12 cellular contexts compared by ENCODE assay signal in the genomic region with DNA sequence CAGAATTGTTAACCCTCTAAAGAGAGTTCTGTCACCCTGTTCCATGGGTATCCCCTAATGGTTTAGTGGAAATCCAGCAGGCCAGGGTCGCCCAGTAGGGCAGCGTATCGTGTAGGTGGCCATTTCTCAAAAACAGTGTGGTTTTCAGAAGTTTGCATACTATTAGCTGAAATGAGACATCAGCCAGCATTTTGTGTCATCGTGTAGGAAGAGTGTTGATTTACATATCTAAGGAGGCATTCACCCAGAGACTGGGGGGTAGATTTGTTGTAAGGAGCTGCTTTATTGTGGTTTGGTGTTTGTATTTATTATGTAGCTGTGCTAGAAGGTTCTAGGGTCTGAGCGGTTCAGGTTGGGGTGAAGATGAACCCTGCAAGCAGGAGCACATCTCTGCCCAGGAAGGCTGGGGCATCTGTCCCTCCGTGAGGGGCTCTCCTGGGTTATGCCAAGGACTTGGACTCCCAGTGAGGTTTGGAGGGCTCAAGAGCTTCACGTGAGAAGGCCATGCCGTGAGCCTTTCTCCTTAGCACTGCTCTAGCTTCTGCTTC.
DNase-seq lines count a peak whose midpoint lies in the region; ATAC-seq and TF ChIP-seq lines count a peak whose summit lies in the region.
"Had no signal": no experiment of that assay in that cellular context is flagged by ENCODE, and none has a peak within 500 bp of the region (broad histone marks: within the 10 kb centered on the region; RNA-seq: fewer than 3 reads in every experiment).

No MANE protein-coding gene starts in this region.

- H3K9me3 Mint-ChIP-seq in activated naive CD4-positive, alpha-beta T cell treated with anti-CD3 and anti-CD28 coated beads, Interleukin-2, amount 50 U/mL, for 24 hours, result no peaks in the 10 kb centered on the region
- no peaks in the 10 kb centered on the region for H3K9me3 Mint-ChIP-seq in activated B cell treated with CpG ODN at 0.5 μM for 24 hours
- H3K9me3 Mint-ChIP-seq: memory B cell had no signal

- TF ChIP-seq CTCF in activated B cell treated with CpG ODN at 0.5 μM for 24 hours (IDR thresholded peaks at IDR 0.05) (no peak), esophagus muscularis mucosa (IDR thresholded peaks at IDR 0.05) (no peak)

- no peak for TF ChIP-seq POLR2A in esophagus muscularis mucosa (IDR thresholded peaks at IDR 0.05; ENCODE audit: low read depth)

- WGBS in esophagus muscularis mucosa, result 90% methylated on average over 4 of the region's 8 CpGs

- CTCF ChIA-PET in activated B cell treated with CpG ODN at 0.5 μM for 24 hours (lab: Charles Lee), result interaction anchor here (0.6 kb wide), 1 partner anchor 59 kb away, joined by 3 read pairs; no protein-coding TSS in a partner anchor

- H3K27me3 ChIP-seq in esophagus muscularis mucosa, result no peaks in the 10 kb centered on the region
- H3K27me3 ChIP-seq: gastrocnemius medialis had no signal

- no peak for TF ChIP-seq EP300 in esophagus muscularis mucosa (IDR thresholded peaks at IDR 0.05)

- H3K27ac ChIP-seq in esophagus muscularis mucosa (replicated peaks in 1 of 4), result no peak overlapping the region
- H3K27ac ChIP-seq: gastrocnemius medialis had no signal

- peak overlapping the region; percentile 69 for H3K27ac Mint-ChIP-seq in activated naive CD4-positive, alpha-beta T cell treated with anti-CD3 and anti-CD28 coated beads, Interleukin-2, amount 50 U/mL, for 24 hours
- no peak overlapping the region for H3K27ac Mint-ChIP-seq in activated B cell treated with CpG ODN at 0.5 μM for 24 hours
- H3K27ac Mint-ChIP-seq: memory B cell had no signal

- ATAC-seq in HG02623 (IDR thresholded peaks at IDR 0.05; ENCODE audit: unreplicated experiment) (peak; percentile 66), activated B cell treated with CpG ODN at 0.5 μM for 24 hours (ENCODE audit: low read depth) (peak; percentile 52), HG03571 (IDR thresholded peaks at IDR 0.05; ENCODE audit: unreplicated experiment) (no peak)
- ATAC-seq: gastrocnemius medialis had no signal

- no peaks in the 10 kb centered on the region for H3K9me3 ChIP-seq in esophagus muscularis mucosa
- H3K9me3 ChIP-seq: gastrocnemius medialis had no signal

- DNase-seq in activated naive CD4-positive, alpha-beta T cell (lab: John Stamatoyannopoulos, UW), result no peak
- DNase-seq in activated B cell treated with CpG ODN at 0.5 μM for 24 hours, result no peak
- DNase-seq in cardiac septum (ENCODE audit: low spot score), result no peak
- no peak for DNase-seq in esophagus muscularis mucosa (ENCODE audit: extremely low spot score)
- DNase-seq in T-helper 9 cell, result no peak
- DNase-seq: central memory CD4-positive, alpha-beta T cell; gastrocnemius medialis; stimulated activated naive CD4-positive, alpha-beta T cell treated with Interleukin-2 at 50 U/mL for 16 hours had no signal

- no peak overlapping the region for H3K4me3 Mint-ChIP-seq in activated naive CD4-positive, alpha-beta T cell treated with anti-CD3 and anti-CD28 coated beads, Interleukin-2, amount 50 U/mL, for 24 hours
- H3K4me3 Mint-ChIP-seq in activated B cell treated with CpG ODN at 0.5 μM for 24 hours, result no peak overlapping the region
- H3K4me3 Mint-ChIP-seq: memory B cell had no signal

- H3K36me3 ChIP-seq in esophagus muscularis mucosa, result peaks cover 56 to 98% (median 78%) of the 10 kb centered on the region in 4 donors

- intact Hi-C loops in activated B cell treated with CpG ODN at 0.5 μM for 24 hours (cut with micrococcal nuclease), result no loop called here
- intact Hi-C loops in cardiac septum (cut with DNase I), result no loop called here
- intact Hi-C loops in esophagus muscularis mucosa (cut with DNase I), result no loop called here

- H3K4me1 Mint-ChIP-seq in activated naive CD4-positive, alpha-beta T cell treated with anti-CD3 and anti-CD28 coated beads, Interleukin-2, amount 50 U/mL, for 24 hours, result peaks cover 9% of the 10 kb centered on the region
- peaks cover 10% of the 10 kb centered on the region for H3K4me1 Mint-ChIP-seq in activated B cell treated with CpG ODN at 0.5 μM for 24 hours

- peaks cover 0 to 26% (median 5%) of the 10 kb centered on the region in 4 donors for H3K4me1 ChIP-seq in esophagus muscularis mucosa

- H3K27me3 Mint-ChIP-seq in activated naive CD4-positive, alpha-beta T cell treated with anti-CD3 and anti-CD28 coated beads, Interleukin-2, amount 50 U/mL, for 24 hours, result no peaks in the 10 kb centered on the region
- no peaks in the 10 kb centered on the region for H3K27me3 Mint-ChIP-seq in activated B cell treated with CpG ODN at 0.5 μM for 24 hours
- H3K27me3 Mint-ChIP-seq: memory B cell had no signal

- peaks cover 39% of the 10 kb centered on the region for H3K36me3 Mint-ChIP-seq in activated naive CD4-positive, alpha-beta T cell treated with anti-CD3 and anti-CD28 coated beads, Interleukin-2, amount 50 U/mL, for 24 hours
- peaks cover 92% of the 10 kb centered on the region for H3K36me3 Mint-ChIP-seq in activated B cell treated with CpG ODN at 0.5 μM for 24 hours (ENCODE audit: low read depth)

- POLR2A ChIA-PET in activated B cell treated with CpG ODN at 0.5 μM for 24 hours (lab: Charles Lee), result no interaction called here

- no peak overlapping the region for H3K4me3 ChIP-seq in esophagus muscularis mucosa
- H3K4me3 ChIP-seq: gastrocnemius medialis had no signal
